Comparison of ENCODE assay signal across 32 cellular contexts in the genomic region with DNA sequence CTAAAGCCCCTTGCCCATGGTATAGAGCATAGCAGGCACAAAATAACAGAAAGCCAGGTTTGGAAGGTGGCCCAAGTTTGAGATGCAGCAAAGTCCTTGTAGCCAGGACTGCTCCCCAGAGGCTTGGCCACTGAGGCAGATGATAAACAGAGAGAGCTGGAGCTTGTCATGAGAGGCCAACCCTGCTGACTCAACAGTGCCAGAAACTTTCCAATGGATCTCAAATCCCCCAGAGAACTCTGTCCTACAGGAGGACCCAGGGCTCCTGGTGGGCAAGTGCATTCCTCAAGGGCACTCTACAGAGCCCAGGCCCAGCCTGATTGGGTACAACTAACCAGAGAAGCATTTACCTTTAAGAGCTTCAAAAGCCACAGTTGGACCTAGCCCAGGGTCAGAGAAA.
"Had no signal": no experiment of that assay in that cellular context is flagged by ENCODE, and none has a peak within 500 bp of the region (broad histone marks: within the 10 kb centered on the region; RNA-seq: fewer than 3 reads in every experiment).

No MANE protein-coding gene starts in this region.

- H3K27me3 Mint-ChIP-seq: activated B cell treated with CpG ODN at 0.5 μM for 24 hours; activated CD8-positive, alpha-beta T cell treated with anti-CD3 and anti-CD28 coated beads for 36 hours; activated naive CD4-positive, alpha-beta T cell treated with anti-CD3 and anti-CD28 coated beads, Interleukin-2, amount 10 ng/mL, durations not matched to agents 7 days and 5 days; activated naive CD4-positive, alpha-beta T cell treated with anti-CD3 and anti-CD28 coated beads, Interleukin-2, amount 50 U/mL, for 24 hours; activated naive CD8-positive, alpha-beta T cell; activated naive CD8-positive, alpha-beta T cell treated with anti-CD3 and anti-CD28 coated beads, Interleukin-2, amount 50 U/mL, for 24 hours; activated T-helper 17 cell treated with anti-CD3 and anti-CD28 coated beads, Interleukin-2, amount 50 U/mL, for 72 hours; brain had no signal

- H3K36me3 ChIP-seq: ascending aorta, cardiac muscle cell had no signal

- H3K27me3 ChIP-seq: ascending aorta, cardiac muscle cell had no signal

- H3K9me3 Mint-ChIP-seq: activated B cell treated with CpG ODN at 0.5 μM for 24 hours; activated CD4-positive, alpha-beta T cell treated with anti-CD3 and anti-CD28 coated beads, Interleukin-2, amount 10 ng/mL, durations not matched to agents 7 days and 5 days; activated CD8-positive, alpha-beta T cell treated with anti-CD3 and anti-CD28 coated beads for 36 hours; activated naive CD4-positive, alpha-beta T cell treated with anti-CD3 and anti-CD28 coated beads, Interleukin-2, amount 10 ng/mL, durations not matched to agents 7 days and 5 days; activated naive CD4-positive, alpha-beta T cell treated with anti-CD3 and anti-CD28 coated beads, Interleukin-2, amount 50 U/mL, for 24 hours; activated naive CD8-positive, alpha-beta T cell treated with anti-CD3 and anti-CD28 coated beads, Interleukin-2, amount 10 ng/mL, durations not matched to agents 7 days and 5 days; activated naive CD8-positive, alpha-beta T cell treated with anti-CD3 and anti-CD28 coated beads, Interleukin-2, amount 50 U/mL, for 24 hours; activated T-cell treated with anti-CD3 and anti-CD28 coated beads, Interleukin-2, amount 50 U/mL, for 4 hours; activated T-cell treated with anti-CD3 and anti-CD28 coated beads, Interleukin-2, amount 50 U/mL, for 72 hours; activated T-helper 1 cell treated with anti-CD3 and anti-CD28 coated beads, Interleukin-12 subunit alpha, Interleukin-12 subunit beta, Interleukin-2, Interleukin-4 antibody, amounts not matched to agents 30 ng/mL and 10 ng/mL and 1 ng/mL, durations not matched to agents 14 hours and 24 hours and 36 hours; activated T-helper 17 cell treated with anti-CD3 and anti-CD28 coated beads, Interleukin-2, amount 50 U/mL, for 72 hours; brain; T-helper 1 cell treated with Interleukin-12 subunit alpha and Interleukin-12 subunit beta and Interleukin-4 antibody, amounts not matched to agents 30 μg/mL and 1 μg/mL, for 36 hours; T-helper 2 cell treated with Interferon-gamma antibody and Interleukin-4, amounts not matched to agents 5 μg/mL and 100 μg/mL, for 36 hours had no signal

- H3K27ac Mint-ChIP-seq: activated B cell treated with CpG ODN at 0.5 μM for 24 hours; activated CD4-positive, alpha-beta T cell treated with anti-CD3 and anti-CD28 coated beads, Interleukin-2, amount 10 ng/mL, durations not matched to agents 7 days and 5 days; activated CD8-positive, alpha-beta T cell treated with anti-CD3 and anti-CD28 coated beads for 36 hours; activated naive CD4-positive, alpha-beta T cell treated with anti-CD3 and anti-CD28 coated beads, Interleukin-2, amount 10 ng/mL, durations not matched to agents 7 days and 5 days; activated naive CD4-positive, alpha-beta T cell treated with anti-CD3 and anti-CD28 coated beads, Interleukin-2, amount 50 U/mL, for 24 hours; activated naive CD8-positive, alpha-beta T cell; activated naive CD8-positive, alpha-beta T cell treated with anti-CD3 and anti-CD28 coated beads, Interleukin-2, amount 10 ng/mL, durations not matched to agents 7 days and 5 days; activated naive CD8-positive, alpha-beta T cell treated with anti-CD3 and anti-CD28 coated beads, Interleukin-2, amount 50 U/mL, for 24 hours; activated T-cell treated with anti-CD3 and anti-CD28 coated beads, Interleukin-2, amount 50 U/mL, for 72 hours; activated T-helper 1 cell treated with anti-CD3 and anti-CD28 coated beads, Interleukin-12 subunit alpha, Interleukin-12 subunit beta, Interleukin-2, Interleukin-4 antibody, amounts not matched to agents 30 ng/mL and 10 ng/mL and 1 ng/mL, durations not matched to agents 14 hours and 24 hours and 36 hours; activated T-helper 17 cell treated with anti-CD3 and anti-CD28 coated beads, Interleukin-2, amount 50 U/mL, for 72 hours; brain; T-helper 1 cell treated with Interleukin-12 subunit alpha and Interleukin-12 subunit beta and Interleukin-4 antibody, amounts not matched to agents 30 μg/mL and 1 μg/mL, for 36 hours; T-helper 2 cell treated with Interferon-gamma antibody and Interleukin-4, amounts not matched to agents 5 μg/mL and 100 μg/mL, for 36 hours had no signal

- H3K4me3 ChIP-seq: ascending aorta, cardiac muscle cell had no signal

- DNase-seq: activated B cell treated with CpG ODN at 0.5 μM for 24 hours; activated CD4-positive, alpha-beta T cell treated with anti-CD3 and anti-CD28 coated beads for 48 hours; activated CD4-positive, alpha-beta T cell treated with anti-CD3 and anti-CD28 coated beads, Interleukin-2, amount 10 ng/mL, durations not matched to agents 7 days and 5 days; activated CD4-positive, alpha-beta T cell treated with anti-CD3 and anti-CD28 coated beads, Interleukin-2, amount 50 U/mL, for 48 hours; activated CD4-positive, CD25-positive, alpha-beta regulatory T cell treated with anti-CD3 and anti-CD28 coated beads, Interleukin-2, amount 50 U/mL, for 72 hours; activated CD8-positive, alpha-beta memory T cell treated with anti-CD3 and anti-CD28 coated beads, Interleukin-2, amount 50 U/mL, for 4 hours; activated CD8-positive, alpha-beta T cell treated with anti-CD3 and anti-CD28 coated beads for 36 hours; activated gamma-delta T cell; activated naive CD4-positive, alpha-beta T cell treated with anti-CD3 and anti-CD28 coated beads, Interleukin-2, amount 10 ng/mL, durations not matched to agents 7 days and 5 days; activated naive CD4-positive, alpha-beta T cell treated with Interleukin-2 at 50 U/mL for 16 hours; activated naive CD8-positive, alpha-beta T cell treated with anti-CD3 and anti-CD28 coated beads, Interleukin-2, amount 10 ng/mL, durations not matched to agents 7 days and 5 days; activated naive CD8-positive, alpha-beta T cell treated with anti-CD3 and anti-CD28 coated beads, Interleukin-2, amount 50 U/mL, for 24 hours; activated T-cell treated with anti-CD3 and anti-CD28 coated beads for 4 hours; activated T-cell treated with anti-CD3 and anti-CD28 coated beads, Interleukin-2, amount 50 U/mL, for 1 hour; activated T-cell treated with anti-CD3 and anti-CD28 coated beads, Interleukin-2, amount 50 U/mL, for 4 hours; activated T-cell treated with anti-CD3 and anti-CD28 coated beads, Interleukin-2, amount 50 U/mL, for 72 hours; amygdala; anterior cingulate cortex; central memory CD4-positive, alpha-beta T cell; T-helper 1 cell; T-helper 2 cell; T-helper 9 cell had no signal

- H3K36me3 Mint-ChIP-seq: activated naive CD4-positive, alpha-beta T cell treated with anti-CD3 and anti-CD28 coated beads, Interleukin-2, amount 10 ng/mL, durations not matched to agents 7 days and 5 days; activated naive CD4-positive, alpha-beta T cell treated with anti-CD3 and anti-CD28 coated beads, Interleukin-2, amount 50 U/mL, for 24 hours; activated naive CD8-positive, alpha-beta T cell; activated naive CD8-positive, alpha-beta T cell treated with anti-CD3 and anti-CD28 coated beads, Interleukin-2, amount 10 ng/mL, durations not matched to agents 7 days and 5 days; brain had no signal

- H3K4me1 ChIP-seq: ascending aorta had no signal

- ATAC-seq: activated CD8-positive, alpha-beta T cell treated with anti-CD3 and anti-CD28 coated beads for 36 hours; activated naive CD8-positive, alpha-beta T cell treated with anti-CD3 and anti-CD28 coated beads, Interleukin-2, amount 50 U/mL, for 24 hours; activated T-cell treated with anti-CD3 and anti-CD28 coated beads, Interleukin-2, amount 50 U/mL, for 4 hours; activated T-cell treated with anti-CD3 and anti-CD28 coated beads, Interleukin-2, amount 50 U/mL, for 72 hours; activated T-helper 17 cell treated with anti-CD3 and anti-CD28 coated beads, Interleukin-2, amount 50 U/mL, for 72 hours had no signal

- H3K4me3 Mint-ChIP-seq: activated B cell treated with CpG ODN at 0.5 μM for 24 hours; activated CD4-positive, alpha-beta T cell treated with anti-CD3 and anti-CD28 coated beads, Interleukin-2, amount 10 ng/mL, durations not matched to agents 7 days and 5 days; activated CD8-positive, alpha-beta T cell treated with anti-CD3 and anti-CD28 coated beads for 36 hours; activated naive CD4-positive, alpha-beta T cell treated with anti-CD3 and anti-CD28 coated beads, Interleukin-2, amount 10 ng/mL, durations not matched to agents 7 days and 5 days; activated naive CD4-positive, alpha-beta T cell treated with anti-CD3 and anti-CD28 coated beads, Interleukin-2, amount 50 U/mL, for 24 hours; activated naive CD8-positive, alpha-beta T cell; activated naive CD8-positive, alpha-beta T cell treated with anti-CD3 and anti-CD28 coated beads, Interleukin-2, amount 10 ng/mL, durations not matched to agents 7 days and 5 days; activated naive CD8-positive, alpha-beta T cell treated with anti-CD3 and anti-CD28 coated beads, Interleukin-2, amount 50 U/mL, for 24 hours; activated T-cell treated with anti-CD3 and anti-CD28 coated beads, Interleukin-2, amount 50 U/mL, for 4 hours; activated T-cell treated with anti-CD3 and anti-CD28 coated beads, Interleukin-2, amount 50 U/mL, for 72 hours; activated T-helper 1 cell treated with anti-CD3 and anti-CD28 coated beads, Interleukin-12 subunit alpha, Interleukin-12 subunit beta, Interleukin-2, Interleukin-4 antibody, amounts not matched to agents 30 ng/mL and 10 ng/mL and 1 ng/mL, durations not matched to agents 14 hours and 24 hours and 36 hours; activated T-helper 17 cell treated with anti-CD3 and anti-CD28 coated beads, Interleukin-2, amount 50 U/mL, for 72 hours; brain; T-helper 1 cell treated with Interleukin-12 subunit alpha and Interleukin-12 subunit beta and Interleukin-4 antibody, amounts not matched to agents 30 μg/mL and 1 μg/mL, for 36 hours; T-helper 2 cell treated with Interferon-gamma antibody and Interleukin-4, amounts not matched to agents 5 μg/mL and 100 μg/mL, for 36 hours had no signal

- H3K4me1 Mint-ChIP-seq: activated B cell treated with CpG ODN at 0.5 μM for 24 hours; activated CD4-positive, alpha-beta T cell treated with anti-CD3 and anti-CD28 coated beads, Interleukin-2, amount 10 ng/mL, durations not matched to agents 7 days and 5 days; activated naive CD4-positive, alpha-beta T cell treated with anti-CD3 and anti-CD28 coated beads, Interleukin-2, amount 10 ng/mL, durations not matched to agents 7 days and 5 days; activated naive CD4-positive, alpha-beta T cell treated with anti-CD3 and anti-CD28 coated beads, Interleukin-2, amount 50 U/mL, for 24 hours; activated naive CD8-positive, alpha-beta T cell treated with anti-CD3 and anti-CD28 coated beads, Interleukin-2, amount 10 ng/mL, durations not matched to agents 7 days and 5 days; activated naive CD8-positive, alpha-beta T cell treated with anti-CD3 and anti-CD28 coated beads, Interleukin-2, amount 50 U/mL, for 24 hours; activated T-helper 17 cell treated with anti-CD3 and anti-CD28 coated beads, Interleukin-2, amount 50 U/mL, for 72 hours had no signal

- H3K9me3 ChIP-seq: ascending aorta had no signal

- H3K27ac ChIP-seq: ascending aorta, cardiac muscle cell, VCaP had no signal
